Comparison of ENCODE assay signal across 8 cellular contexts in the genomic region with DNA sequence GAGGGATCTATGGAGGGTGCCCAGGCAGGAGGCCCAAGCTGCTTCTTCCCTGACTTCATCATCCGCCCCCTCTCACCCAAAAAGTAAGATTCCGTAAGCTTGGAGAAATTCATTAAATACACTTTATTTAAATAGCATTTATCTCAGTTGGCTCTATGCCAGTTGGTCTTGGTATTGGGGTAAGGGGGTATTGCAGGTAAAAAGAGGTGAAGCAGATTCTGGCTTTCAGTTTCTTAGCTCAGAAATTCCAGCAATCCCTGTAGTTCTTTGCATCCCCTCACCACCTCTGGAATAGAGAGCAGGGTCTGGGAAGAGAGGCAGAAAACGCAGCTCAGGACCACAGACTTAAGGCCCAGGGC. TPM values are rescaled to one million over a fixed set of nuclear protein-coding genes. Genes with fewer than 3 reads are reported as not detected.
DNase-seq lines count a peak whose midpoint lies in the region; ATAC-seq and TF ChIP-seq lines count a peak whose summit lies in the region.

No MANE protein-coding gene starts in this region.

- H3K36me3 ChIP-seq in HCT116 (ENCODE audit: control insufficient read depth in 1 of 2, insufficient read depth in 2 of 2, low read length in 2 of 2): peaks cover 21 to 31% of the 10 kb centered on the region in 2 experiments
- no peaks in the 10 kb centered on the region for H3K36me3 ChIP-seq in mucosa of stomach (ENCODE audit: control insufficient read depth, insufficient read depth, low read length)
- H3K36me3 ChIP-seq in H7 (replicated peaks; ENCODE audit: control insufficient read depth, insufficient read depth, low read length): peaks cover 38% of the 10 kb centered on the region

- no peaks in the 10 kb centered on the region for H3K79me2 ChIP-seq in HCT116 (ENCODE audit: insufficient read depth, low read length)

- TF ChIP-seq CTCF in C4-2B (conservative IDR thresholded peaks at IDR 0.05) (no peak), HCT116 (IDR thresholded peaks at IDR 0.05 in 2 of 3, conservative IDR thresholded peaks at IDR 0.05 in 1 of 3; ENCODE audit: borderline replicate concordance in 1 of 3, insufficient read depth in 1 of 3, low read depth in 2 of 3, low read length in 2 of 3) (no peak)

- intact Hi-C loops in HCT116 (cut with micrococcal nuclease): no loop called here

- no peaks in the 10 kb centered on the region for H3K27me3 Mint-ChIP-seq in activated T-helper 17 cell treated with anti-CD3 and anti-CD28 coated beads, Interleukin-2, amount 50 U/mL, for 72 hours

- H3K27ac ChIP-seq in C4-2B (peak overlapping the region; percentile 71), HCT116 (ENCODE audit: low read depth, low read length) (peak overlapping the region; percentile 60)

- ATAC-seq in HCT116 (no peak), GM18517 (IDR thresholded peaks at IDR 0.05; ENCODE audit: unreplicated experiment) (no peak)
- no peak for ATAC-seq in activated T-helper 17 cell treated with anti-CD3 and anti-CD28 coated beads, Interleukin-2, amount 50 U/mL, for 72 hours (replicated peaks)

- peak overlapping the region; percentile 48; the same call in 1 of the 2 replicates for H3K4me2 ChIP-seq in HCT116 (ENCODE audit: low read length)

- peaks cover 86% of the 10 kb centered on the region for H3K36me3 Mint-ChIP-seq in activated T-helper 17 cell treated with anti-CD3 and anti-CD28 coated beads, Interleukin-2, amount 50 U/mL, for 72 hours (ENCODE audit: low read depth)

- no peak overlapping the region for H3K27ac Mint-ChIP-seq in activated T-helper 17 cell treated with anti-CD3 and anti-CD28 coated beads, Interleukin-2, amount 50 U/mL, for 72 hours

- no TSS peak for BruUV-seq in HCT116 (replicated peaks; lab: Mats Ljungman, UMichigan)

- CTCF ChIA-PET in HCT116 (lab: Charles Lee): interaction anchor here (1.3 kb wide), 1 partner anchor 70 kb away, joined by 4 read pairs; no protein-coding TSS in a partner anchor

- H3K4me1 Mint-ChIP-seq in activated T-helper 17 cell treated with anti-CD3 and anti-CD28 coated beads, Interleukin-2, amount 50 U/mL, for 72 hours: peaks cover 30% of the 10 kb centered on the region

- H3K4me1 ChIP-seq in HCT116 (ENCODE audit: control insufficient read depth in 1 of 2, insufficient read depth in 2 of 2, low read length in 2 of 2): peaks cover 6 to 10% of the 10 kb centered on the region in 2 experiments; a peak in 3 of 4 replicates
- peaks cover 22% of the 10 kb centered on the region for H3K4me1 ChIP-seq in mucosa of stomach (ENCODE audit: control insufficient read depth, insufficient read depth, low read length)

- H3K9ac ChIP-seq in HCT116 (ENCODE audit: low read length) (no peak overlapping the region), mucosa of stomach (ENCODE audit: low read length) (no peak overlapping the region)

- no peaks in the 10 kb centered on the region for H3K9me2 ChIP-seq in HCT116 (ENCODE audit: insufficient read depth)

- H2AFZ ChIP-seq in HCT116 (ENCODE audit: low read depth, low read length, poor library complexity, severe bottlenecking): no peak overlapping the region

- H4K20me1 ChIP-seq in HCT116 (ENCODE audit: insufficient read depth): no peaks in the 10 kb centered on the region

- TF ChIP-seq RAD21 in HCT116 (IDR thresholded peaks at IDR 0.05; ENCODE audit: low read depth): no peak

- RAD21 ChIA-PET in HCT116 (lab: Charles Lee; ENCODE audit: low non-redundant PET in 1 of 2, low total read pairs in 2 of 2, uncharacterized antibody in 2 of 2, unreplicated experiment in 2 of 2): no interaction called here

- no peaks in the 10 kb centered on the region for H3K27me3 ChIP-seq in HCT116 (ENCODE audit: insufficient read depth, low read length)
- no peaks in the 10 kb centered on the region for H3K27me3 ChIP-seq in mucosa of stomach (ENCODE audit: control insufficient read depth, insufficient read depth, low read length)
- H3K27me3 ChIP-seq in H7 (ENCODE audit: control insufficient read depth, insufficient read depth, low read length): peaks cover 3% of the 10 kb centered on the region; the same call in 1 of the 2 replicates

- POLR2A ChIA-PET in HCT116 (lab: Charles Lee): no interaction called here

- no peak for DNase-seq in HCT116 (ENCODE audit: low read depth, low spot score)
- no peak for DNase-seq in dedifferentiated amniotic fluid mesenchymal stem cell (ENCODE audit: extremely low spot score)
- no peak for DNase-seq in activated T-cell treated with anti-CD3 and anti-CD28 coated beads, Interleukin-2, amount 50 U/mL, for 48 hours
- no peak for DNase-seq in H7

- H3K9me3 Mint-ChIP-seq in activated T-helper 17 cell treated with anti-CD3 and anti-CD28 coated beads, Interleukin-2, amount 50 U/mL, for 72 hours: no peaks in the 10 kb centered on the region

- no peak for TF ChIP-seq POLR2A in HCT116 (IDR thresholded peaks at IDR 0.05; ENCODE audit: borderline replicate concordance, extremely low read depth, insufficient read depth, insufficient read length)

- H3K9me3 ChIP-seq in HCT116 (ENCODE audit: control insufficient read depth in 1 of 2, insufficient read depth in 1 of 2, low read depth in 1 of 2, low read length in 2 of 2) (no peaks in the 10 kb centered on the region), mucosa of stomach (ENCODE audit: control insufficient read depth, low read length) (no peaks in the 10 kb centered on the region)

- H3K4me3 ChIP-seq in HCT116 (replicated peaks in 1 of 2; ENCODE audit: low read depth in 1 of 2, low read length in 2 of 2): no peak overlapping the region
- peak overlapping the region; percentile 17 for H3K4me3 ChIP-seq in mucosa of stomach (ENCODE audit: low read length)
- H3K4me3 ChIP-seq in H7 (ENCODE audit: insufficient read depth, low read depth, low read length): no peak overlapping the region

- peak overlapping the region; percentile 97 for H3K4me3 Mint-ChIP-seq in activated T-helper 17 cell treated with anti-CD3 and anti-CD28 coated beads, Interleukin-2, amount 50 U/mL, for 72 hours

TF ChIP-seq in HCT116, 20 proteins besides CTCF, POLR2A, EP300 and RAD21 (continues in another document):
- TF ChIP-seq EGR1 (IDR thresholded peaks at IDR 0.05; ENCODE audit: low read depth) (no peak), POLR2AphosphoS5 (IDR thresholded peaks at IDR 0.05; ENCODE audit: low read depth, low read length) (no peak), ELF1 (IDR thresholded peaks at IDR 0.05; ENCODE audit: borderline replicate concordance, low read depth) (no peak), SP1 (IDR thresholded peaks at IDR 0.05; ENCODE audit: low read depth) (no peak), SRF (IDR thresholded peaks at IDR 0.05; ENCODE audit: low read depth) (no peak), ZNF274 (IDR thresholded peaks at IDR 0.05; ENCODE audit: low read depth, low read length) (no peak)
- TF ChIP-seq, protein P1, sequence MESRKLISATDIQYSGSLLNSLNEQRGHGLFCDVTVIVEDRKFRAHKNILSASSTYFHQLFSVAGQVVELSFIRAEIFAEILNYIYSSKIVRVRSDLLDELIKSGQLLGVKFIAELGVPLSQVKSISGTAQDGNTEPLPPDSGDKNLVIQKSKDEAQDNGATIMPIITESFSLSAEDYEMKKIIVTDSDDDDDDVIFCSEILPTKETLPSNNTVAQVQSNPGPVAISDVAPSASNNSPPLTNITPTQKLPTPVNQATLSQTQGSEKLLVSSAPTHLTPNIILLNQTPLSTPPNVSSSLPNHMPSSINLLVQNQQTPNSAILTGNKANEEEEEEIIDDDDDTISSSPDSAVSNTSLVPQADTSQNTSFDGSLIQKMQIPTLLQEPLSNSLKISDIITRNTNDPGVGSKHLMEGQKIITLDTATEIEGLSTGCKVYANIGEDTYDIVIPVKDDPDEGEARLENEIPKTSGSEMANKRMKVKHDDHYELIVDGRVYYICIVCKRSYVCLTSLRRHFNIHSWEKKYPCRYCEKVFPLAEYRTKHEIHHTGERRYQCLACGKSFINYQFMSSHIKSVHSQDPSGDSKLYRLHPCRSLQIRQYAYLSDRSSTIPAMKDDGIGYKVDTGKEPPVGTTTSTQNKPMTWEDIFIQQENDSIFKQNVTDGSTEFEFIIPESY (IDR thresholded peaks at IDR 0.05; ENCODE audit: extremely low read depth, insufficient replicate concordance, low read length): no peak

RNA-seq across cellular contexts. Expression of a gene that starts 0.8 kb away (rescaled TPM):
- 82.8 TPM for total RNA-seq in HCT116 (2021; ENCODE audit: unreplicated experiment)
- 379 and 483 TPM in 2 replicates for polyA plus RNA-seq in HCT116 (2012)
- total RNA-seq in activated T-helper 17 cell treated with anti-CD3 and anti-CD28 coated beads, Interleukin-2, amount 50 U/mL, for 72 hours: 100 to 1,000 TPM in 1 of 2 donors, 10 to 100 TPM in 1; 55.0 to 335 TPM
- 69.9 and 117 TPM in 2 replicates for total RNA-seq in H7 (2014; rRNA removed; shearing (Covaris generic))

RNA-seq across cellular contexts. Expression of a gene that starts 6.1 kb away (rescaled TPM):
- 45.8 TPM for total RNA-seq in HCT116 (2021; ENCODE audit: unreplicated experiment)
- 48.3 and 52.0 TPM in 2 replicates for polyA plus RNA-seq in HCT116 (2012)
- total RNA-seq in activated T-helper 17 cell treated with anti-CD3 and anti-CD28 coated beads, Interleukin-2, amount 50 U/mL, for 72 hours: 10 to 100 TPM; 33.2 to 38.9 TPM
- 41.8 and 48.4 TPM in 2 replicates for total RNA-seq in H7 (2014; rRNA removed; shearing (Covaris generic))

RNA-seq across cellular contexts. Expression of a gene that starts 21.4 kb away (rescaled TPM):
- total RNA-seq in HCT116 (2021; ENCODE audit: unreplicated experiment): 94.9 TPM
- 77.7 and 92.1 TPM in 2 replicates for polyA plus RNA-seq in HCT116 (2012)
- 100 to 1,000 TPM; 140 to 195 TPM for total RNA-seq in activated T-helper 17 cell treated with anti-CD3 and anti-CD28 coated beads, Interleukin-2, amount 50 U/mL, for 72 hours
- 153 and 166 TPM in 2 replicates for total RNA-seq in H7 (2014; rRNA removed; shearing (Covaris generic))

RNA-seq across cellular contexts. Expression of a gene that starts 25.0 kb away (rescaled TPM):
- total RNA-seq in HCT116 (2021; ENCODE audit: unreplicated experiment): 43.2 TPM
- 36.9 and 40.4 TPM in 2 replicates for polyA plus RNA-seq in HCT116 (2012)
- 10 to 100 TPM; 39.1 to 67.7 TPM for total RNA-seq in activated T-helper 17 cell treated with anti-CD3 and anti-CD28 coated beads, Interleukin-2, amount 50 U/mL, for 72 hours
- total RNA-seq in H7 (2014; rRNA removed; shearing (Covaris generic)): 87.6 and 96.3 TPM in 2 replicates

RNA-seq across cellular contexts. Expression of a gene that starts 36.5 kb away (rescaled TPM):
- 18.9 TPM for total RNA-seq in HCT116 (2021; ENCODE audit: unreplicated experiment)
- 9.5 and 9.7 TPM in 2 replicates for polyA plus RNA-seq in HCT116 (2012)
- total RNA-seq in activated T-helper 17 cell treated with anti-CD3 and anti-CD28 coated beads, Interleukin-2, amount 50 U/mL, for 72 hours: 10 to 100 TPM; 25.5 to 36.3 TPM
- 12.2 and 14.7 TPM in 2 replicates for total RNA-seq in H7 (2014; rRNA removed; shearing (Covaris generic))
